ENCODE assay signal across 18 cellular contexts in the genomic region with DNA sequence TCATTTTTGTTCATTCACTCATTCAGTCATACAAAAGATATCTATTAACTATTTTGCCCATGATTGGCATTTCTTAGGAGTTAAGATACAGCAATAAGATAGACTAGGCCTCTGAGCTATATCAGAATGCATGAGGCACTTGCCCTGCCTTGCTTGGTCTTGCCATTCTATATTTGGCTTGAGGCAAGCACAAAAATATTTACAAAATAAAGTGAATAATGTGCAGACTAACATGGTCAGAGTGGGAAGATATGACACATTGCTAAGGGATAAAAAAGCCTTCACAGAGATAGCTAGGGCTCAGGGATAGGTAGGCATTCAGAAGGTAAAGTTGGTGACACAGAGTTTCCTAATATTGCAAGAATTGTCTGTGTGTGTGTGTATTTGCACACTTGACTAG.
DNase-seq lines count a peak whose midpoint lies in the region; ATAC-seq, FAIRE-seq and TF ChIP-seq lines count a peak whose summit lies in the region.
"Had no signal": no experiment of that assay in that cellular context is flagged by ENCODE, and none has a peak within 500 bp of the region (broad histone marks: within the 10 kb centered on the region; RNA-seq: fewer than 3 reads in every experiment).

No MANE protein-coding gene starts in this region.

- no peak overlapping the region for H2BK15ac ChIP-seq in H9 (ENCODE audit: low read depth, low read length)

- no peaks in the 10 kb centered on the region for H4K20me1 ChIP-seq in endothelial cell of umbilical vein (replicated peaks; ENCODE audit: control insufficient read depth, extremely low read depth, insufficient read depth, low read length)
- no peaks in the 10 kb centered on the region for H4K20me1 ChIP-seq in smooth muscle cell (ENCODE audit: low read depth)
- no peaks in the 10 kb centered on the region for H4K20me1 ChIP-seq in H9 (ENCODE audit: control insufficient read depth, insufficient read depth, insufficient read length)

- H3F3A ChIP-seq in smooth muscle cell (ENCODE audit: low read depth) = peaks cover 3% of the 10 kb centered on the region

- H3K4ac ChIP-seq in H9 (ENCODE audit: low read depth, low read length) = no peak overlapping the region

- BruUV-seq in endothelial cell of umbilical vein (replicated peaks; lab: Mats Ljungman, UMichigan) = no TSS peak

- H3K9me3 Mint-ChIP-seq in mesothelial cell of epicardium = peaks cover 3% of the 10 kb centered on the region
- H3K9me3 Mint-ChIP-seq in H9 = peaks cover 0 to 4% of the 10 kb centered on the region in 2 experiments; a peak in 1 of 5 replicates
- H3K9me3 Mint-ChIP-seq: CD4-positive, alpha-beta T cell had no signal

- H3K27me3 ChIP-seq in RWPE2 (ENCODE audit: insufficient read depth, poor library complexity, severe bottlenecking) = no peaks in the 10 kb centered on the region
- H3K27me3 ChIP-seq in endothelial cell of umbilical vein (ENCODE audit: control insufficient read depth in 2 of 2, insufficient read depth in 2 of 2, low read length in 2 of 2) = no peaks in the 10 kb centered on the region
- no peaks in the 10 kb centered on the region for H3K27me3 ChIP-seq in smooth muscle cell (ENCODE audit: low read depth)
- H3K27me3 ChIP-seq in H9 (ENCODE audit: insufficient read depth, low read length) = no peaks in the 10 kb centered on the region

- H4K8ac ChIP-seq in H9 (replicated peaks; ENCODE audit: insufficient read length, low read depth, low read length) = no peak overlapping the region

- no peak for TF ChIP-seq POLR2A in endothelial cell of umbilical vein (IDR thresholded peaks at IDR 0.05; ENCODE audit: low read depth, low read length)

- H3K27ac Mint-ChIP-seq in mesothelial cell of epicardium = peak overlapping the region; percentile 19
- H3K27ac Mint-ChIP-seq in H9 = no peak overlapping the region
- H3K27ac Mint-ChIP-seq: CD4-positive, alpha-beta T cell had no signal

- H2BK120ac ChIP-seq in H9 (ENCODE audit: low read depth, low read length, poor library complexity, severe bottlenecking) = no peak overlapping the region

- H3K4me1 Mint-ChIP-seq in mesothelial cell of epicardium = peaks cover 41% of the 10 kb centered on the region
- peaks cover 7 to 10% of the 10 kb centered on the region in 2 experiments for H3K4me1 Mint-ChIP-seq in H9

- H2AFZ ChIP-seq in endothelial cell of umbilical vein (ENCODE audit: low read depth, low read length) = no peak overlapping the region
- H2AFZ ChIP-seq in smooth muscle cell (ENCODE audit: low read depth) = no peak overlapping the region
- no peak overlapping the region for H2AFZ ChIP-seq in H9 (ENCODE audit: low read length)

- H2BK12ac ChIP-seq in H9 (ENCODE audit: insufficient read length, low read depth, low read length) = no peak overlapping the region

- H2AK5ac ChIP-seq in H9 (ENCODE audit: insufficient read length, low read length) = no peak overlapping the region

- no peak overlapping the region for H3K56ac ChIP-seq in H9 (ENCODE audit: insufficient read length, low read depth, low read length)

- H3K4me1 ChIP-seq in RWPE2 (ENCODE audit: insufficient read depth, poor library complexity, severe bottlenecking) (peaks cover 15% of the 10 kb centered on the region), endothelial cell of umbilical vein (ENCODE audit: control insufficient read depth, extremely low read depth, insufficient read depth, low read length) (peaks cover 12% of the 10 kb centered on the region), smooth muscle cell (ENCODE audit: low read depth) (no peaks in the 10 kb centered on the region), H9 (ENCODE audit: insufficient read depth, low read length) (no peaks in the 10 kb centered on the region)
- H3K4me1 ChIP-seq: Caco-2 had no signal

- H3K36me3 ChIP-seq in RWPE2 (ENCODE audit: low read depth) = no peaks in the 10 kb centered on the region
- no peaks in the 10 kb centered on the region for H3K36me3 ChIP-seq in endothelial cell of umbilical vein (ENCODE audit: control insufficient read depth in 2 of 2, extremely low read depth in 1 of 2, insufficient read depth in 2 of 2, low read length in 2 of 2)
- H3K36me3 ChIP-seq in smooth muscle cell (ENCODE audit: low read depth) = no peaks in the 10 kb centered on the region

- no peak overlapping the region for H4K5ac ChIP-seq in H9 (ENCODE audit: insufficient read length, low read depth, low read length)

- no peaks in the 10 kb centered on the region for H3K79me1 ChIP-seq in H9 (ENCODE audit: insufficient read depth, low read depth, low read length, poor library complexity, severe bottlenecking)

- H3K14ac ChIP-seq in H9 (ENCODE audit: insufficient read depth, low read length) = no peak overlapping the region

- H3K4me2 ChIP-seq in endothelial cell of umbilical vein (ENCODE audit: insufficient read depth, low read length) (no peak overlapping the region), smooth muscle cell (no peak overlapping the region), H9 (ENCODE audit: insufficient read depth, insufficient read length, low read length) (no peak overlapping the region)

- H4K91ac ChIP-seq in H9 (ENCODE audit: insufficient read length, low read depth, low read length) = no peak overlapping the region

- no peak overlapping the region for H2BK20ac ChIP-seq in H9 (ENCODE audit: low read depth, low read length, poor library complexity, severe bottlenecking)

- no peak for TF ChIP-seq CTCF in RWPE2 (IDR thresholded peaks at IDR 0.05; ENCODE audit: poor library complexity, severe bottlenecking)
- no peak for TF ChIP-seq CTCF in endothelial cell of umbilical vein (IDR thresholded peaks at IDR 0.05; ENCODE audit: extremely low read depth in 1 of 2, insufficient read depth in 1 of 2, low read depth in 1 of 2, low read length in 2 of 2)
- no peak for TF ChIP-seq CTCF in mesothelial cell of epicardium (IDR thresholded peaks at IDR 0.05; ENCODE audit: unreplicated experiment)
- TF ChIP-seq CTCF in smooth muscle cell (IDR thresholded peaks at IDR 0.05; ENCODE audit: borderline replicate concordance, insufficient read depth, poor library complexity, severe bottlenecking) = no peak
- TF ChIP-seq CTCF in H9 (conservative IDR thresholded peaks at IDR 0.05) = no peak

- H3K23ac ChIP-seq in H9 (ENCODE audit: insufficient read length, low read depth, low read length) = no peak overlapping the region

- H3K18ac ChIP-seq in H9 (ENCODE audit: insufficient read length, low read depth, low read length) = no peak overlapping the region

- H3K23me2 ChIP-seq in H9 (ENCODE audit: insufficient read length, low read depth, low read length, poor library complexity, severe bottlenecking) = no peaks in the 10 kb centered on the region

- H3K9me3 ChIP-seq in RWPE2 (ENCODE audit: severe bottlenecking) = no peaks in the 10 kb centered on the region
- no peaks in the 10 kb centered on the region for H3K9me3 ChIP-seq in endothelial cell of umbilical vein (replicated peaks; ENCODE audit: control insufficient read depth, insufficient read depth, low read length)
- H3K9me3 ChIP-seq in smooth muscle cell (replicated peaks; ENCODE audit: low read depth) = no peaks in the 10 kb centered on the region
- no peaks in the 10 kb centered on the region for H3K9me3 ChIP-seq in H9 (ENCODE audit: control insufficient read depth, low read depth, low read length)
- H3K9me3 ChIP-seq: Caco-2 had no signal

- dilution Hi-C loops in endothelial cell of umbilical vein (cut with MboI; ENCODE audit: extremely low pct_ligation_motif_present, low sequenced_read_pairs) = no loop called here

- FAIRE-seq in endothelial cell of umbilical vein (lab: Jason Lieb, UNC) = peak; percentile 28
- FAIRE-seq: A204.1, D721Med, GM12892, GM18507 had no signal

- POLR2A ChIA-PET in endothelial cell of umbilical vein (lab: Charles Lee) = no interaction called here

- no peak overlapping the region for H2BK5ac ChIP-seq in H9 (ENCODE audit: insufficient read length, low read length)

- H3K27me3 Mint-ChIP-seq in mesothelial cell of epicardium (ENCODE audit: low read depth) (no peaks in the 10 kb centered on the region), H9 (ENCODE audit: low read depth) (no peaks in the 10 kb centered on the region)

- intact Hi-C loops in endothelial cell of umbilical vein (cut with micrococcal nuclease) = loop anchor here (1.0 kb wide), 1 partner anchor 14 kb away; no protein-coding TSS in a partner anchor

- H3T11ph ChIP-seq in H9 (ENCODE audit: low read length) = no peak overlapping the region

- CTCF ChIA-PET in endothelial cell of umbilical vein (lab: Charles Lee) = no interaction called here

- DNase-seq in RWPE2 (ENCODE audit: low spot score) (no peak), endothelial cell of umbilical vein (ENCODE audit: low read depth, low spot score) (no peak), mesothelial cell of epicardium (ENCODE audit: low spot score in 2 of 2, unreplicated experiment in 2 of 2) (no peak), smooth muscle cell (lab: John Stamatoyannopoulos, UW; ENCODE audit: unreplicated experiment) (no peak), H9 (no peak)
- no peak for DNase-seq in NK-92 treated with Interleukin-12 subunit alpha and Interleukin-12 subunit beta, amount 100 ng/mL, for 24 hours (lab: John Stamatoyannopoulos, UW)
- DNase-seq: AML-193; Caco-2; CD4-positive, alpha-beta T cell; GOT3; H7 had no signal

- no peaks in the 10 kb centered on the region for H3K9me1 ChIP-seq in endothelial cell of umbilical vein (replicated peaks; ENCODE audit: control insufficient read depth, extremely low read depth, insufficient read depth, low read length)

- H3K4me3 Mint-ChIP-seq in mesothelial cell of epicardium = no peak overlapping the region
- no peak overlapping the region for H3K4me3 Mint-ChIP-seq in H9
- H3K4me3 Mint-ChIP-seq: CD4-positive, alpha-beta T cell had no signal

- no peak overlapping the region for H3K4me3 ChIP-seq in RWPE2 (ENCODE audit: severe bottlenecking)
- no peak overlapping the region for H3K4me3 ChIP-seq in endothelial cell of umbilical vein (replicated peaks in 1 of 3; ENCODE audit: insufficient read depth in 1 of 3, low read depth in 1 of 3, low read length in 3 of 3)
- no peak overlapping the region for H3K4me3 ChIP-seq in smooth muscle cell

- no peaks in the 10 kb centered on the region for H3K79me2 ChIP-seq in endothelial cell of umbilical vein (ENCODE audit: control insufficient read depth, insufficient read depth, low read length)
- H3K79me2 ChIP-seq in smooth muscle cell (ENCODE audit: low read depth) = no peaks in the 10 kb centered on the region
- H3K79me2 ChIP-seq in H9 (ENCODE audit: insufficient read depth, low read length) = no peaks in the 10 kb centered on the region

- H3K9ac ChIP-seq in endothelial cell of umbilical vein (replicated peaks; ENCODE audit: extremely low read depth, insufficient read depth, low read length) = no peak overlapping the region
- no peak overlapping the region for H3K9ac ChIP-seq in smooth muscle cell (ENCODE audit: low read depth)
- no peak overlapping the region for H3K9ac ChIP-seq in H9 (ENCODE audit: extremely low read depth, insufficient read length, low read length)

- peaks cover 3% of the 10 kb centered on the region for H3K36me3 Mint-ChIP-seq in mesothelial cell of epicardium
- no peaks in the 10 kb centered on the region for H3K36me3 Mint-ChIP-seq in H9 (ENCODE audit: insufficient read depth in 1 of 3, low read depth in 3 of 3)

- H3K27ac ChIP-seq in RWPE2 (ENCODE audit: poor library complexity, severe bottlenecking) = peak overlapping the region; percentile 34
- no peak overlapping the region for H3K27ac ChIP-seq in endothelial cell of umbilical vein (ENCODE audit: insufficient read depth, low read depth, low read length)
- H3K27ac ChIP-seq in smooth muscle cell (ENCODE audit: low read depth) = peak overlapping the region; percentile 54
- H3K27ac ChIP-seq in H9 (ENCODE audit: insufficient read length, low read depth, low read length) = no peak overlapping the region
- H3K27ac ChIP-seq: C4-2B, HL-60 had no signal

- ATAC-seq in RWPE2 (ENCODE audit: low read depth) (no peak), HG03175 (IDR thresholded peaks at IDR 0.05; ENCODE audit: unreplicated experiment) (no peak)

Comparison
In these comparisons a context has a peak if more than half of its experiments do, and no peak if none do; other contexts are left out.
1. H3K27ac ChIP-seq: peak in RWPE2 (single experiment) and smooth muscle cell (single experiment); none in endothelial cell of umbilical vein (single experiment) and H9 (single experiment).